ENCODE assay signal across 15 cellular contexts in genomic region chr12:109767456-109767855, GRCh38.
"Had no signal": no experiment of that assay in that cellular context is flagged by ENCODE, and none has a peak within 500 bp of the region (broad histone marks: within the 10 kb centered on the region; RNA-seq: fewer than 3 reads in every experiment).

No MANE protein-coding gene starts in this region.

- H3K27me3 Mint-ChIP-seq: activated CD4-positive, alpha-beta memory T cell treated with anti-CD3 and anti-CD28 coated beads for 36 hours; naive thymus-derived CD8-positive, alpha-beta T cell; stimulated activated memory B cell treated with anti-CD40 and anti-IgM and Interleukin-4, amounts not matched to agents 10 μg/mL and 1 μg/mL and 100 μg/mL, for 72 hours had no signal

- H3K36me3 Mint-ChIP-seq: activated CD4-positive, alpha-beta memory T cell treated with anti-CD3 and anti-CD28 coated beads for 36 hours; naive thymus-derived CD8-positive, alpha-beta T cell; stimulated activated memory B cell treated with anti-CD40 and anti-IgM and Interleukin-4, amounts not matched to agents 10 μg/mL and 1 μg/mL and 100 μg/mL, for 72 hours had no signal

- H3K4me1 ChIP-seq: thyroid gland had no signal

- H3K27ac ChIP-seq: left lung, neutrophil, thyroid gland had no signal

- FAIRE-seq: kidney had no signal

- H3K9me3 ChIP-seq: neutrophil, thyroid gland had no signal

- DNase-seq: activated effector memory CD4-positive, alpha-beta T cell treated with Interleukin-2 at 50 U/mL for 16 hours; activated T-cell treated with anti-CD3 and anti-CD28 coated beads, Interleukin-2, amount 50 U/mL, for 4 hours; left lung; mucosa of descending colon; naive thymus-derived CD8-positive, alpha-beta T cell; retina; stimulated activated CD4-positive, alpha-beta T cell treated with anti-CD3 and anti-CD28 coated beads, Interleukin-2, amount 100 ng/mL, for 48 hours; T-helper 1 cell; T1000; thyroid gland had no signal

- ATAC-seq: activated T-cell treated with anti-CD3 and anti-CD28 coated beads, Interleukin-2, amount 50 U/mL, for 4 hours; esophagus mucosa; left lung; mucosa of descending colon; naive thymus-derived CD8-positive, alpha-beta T cell; stimulated activated memory B cell treated with anti-CD40 and anti-IgM and Interleukin-4, amounts not matched to agents 10 μg/mL and 1 μg/mL and 100 μg/mL, for 72 hours had no signal

- H3K36me3 ChIP-seq: left lung, neutrophil, thyroid gland had no signal

- H3K27ac Mint-ChIP-seq: activated CD4-positive, alpha-beta memory T cell treated with anti-CD3 and anti-CD28 coated beads for 36 hours; naive thymus-derived CD8-positive, alpha-beta T cell; stimulated activated memory B cell treated with anti-CD40 and anti-IgM and Interleukin-4, amounts not matched to agents 10 μg/mL and 1 μg/mL and 100 μg/mL, for 72 hours had no signal

- H3K9me3 Mint-ChIP-seq: stimulated activated memory B cell treated with anti-CD40 and anti-IgM and Interleukin-4, amounts not matched to agents 10 μg/mL and 1 μg/mL and 100 μg/mL, for 72 hours had no signal

- H3K4me3 Mint-ChIP-seq: activated CD4-positive, alpha-beta memory T cell treated with anti-CD3 and anti-CD28 coated beads for 36 hours; activated T-cell treated with anti-CD3 and anti-CD28 coated beads, Interleukin-2, amount 50 U/mL, for 4 hours; naive thymus-derived CD8-positive, alpha-beta T cell; stimulated activated memory B cell treated with anti-CD40 and anti-IgM and Interleukin-4, amounts not matched to agents 10 μg/mL and 1 μg/mL and 100 μg/mL, for 72 hours had no signal

- H3K27me3 ChIP-seq: left lung, neutrophil, thyroid gland had no signal

- H3K4me1 Mint-ChIP-seq: naive thymus-derived CD8-positive, alpha-beta T cell; stimulated activated memory B cell treated with anti-CD40 and anti-IgM and Interleukin-4, amounts not matched to agents 10 μg/mL and 1 μg/mL and 100 μg/mL, for 72 hours had no signal

- H3K4me3 ChIP-seq: left lung, mucosa of descending colon, thyroid gland had no signal
